Comparison of ENCODE assay signal across 1 cellular context in the genomic region with DNA sequence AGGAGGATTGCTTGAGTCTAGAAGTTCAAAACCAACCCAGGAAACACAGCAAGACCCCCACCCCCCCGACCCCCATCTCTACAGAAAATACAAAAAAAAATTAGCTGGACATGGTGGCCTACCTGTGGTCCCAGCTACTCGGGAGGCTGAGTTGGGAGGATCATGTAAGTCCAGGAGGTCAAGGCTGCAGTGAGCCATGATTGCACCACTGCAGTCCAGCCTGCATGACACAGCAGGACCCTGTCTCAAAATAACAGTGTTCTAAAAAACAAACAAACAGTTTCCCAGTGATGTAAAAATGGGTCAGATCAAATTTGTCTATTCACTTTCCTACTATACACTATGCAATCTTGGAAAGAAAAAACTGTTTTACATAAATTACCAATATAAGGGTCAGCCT.
A peak's percentile ranks its signal among the peaks of the same experiment; 100 is the strongest.
TF ChIP-seq lines count a peak whose summit lies in the region.

No MANE protein-coding gene starts in this region.

TF ChIP-seq in HepG2, 621 proteins besides CTCF, POLR2A, EP300 and RAD21 (continued from another document):
- TF ChIP-seq, protein P1, sequence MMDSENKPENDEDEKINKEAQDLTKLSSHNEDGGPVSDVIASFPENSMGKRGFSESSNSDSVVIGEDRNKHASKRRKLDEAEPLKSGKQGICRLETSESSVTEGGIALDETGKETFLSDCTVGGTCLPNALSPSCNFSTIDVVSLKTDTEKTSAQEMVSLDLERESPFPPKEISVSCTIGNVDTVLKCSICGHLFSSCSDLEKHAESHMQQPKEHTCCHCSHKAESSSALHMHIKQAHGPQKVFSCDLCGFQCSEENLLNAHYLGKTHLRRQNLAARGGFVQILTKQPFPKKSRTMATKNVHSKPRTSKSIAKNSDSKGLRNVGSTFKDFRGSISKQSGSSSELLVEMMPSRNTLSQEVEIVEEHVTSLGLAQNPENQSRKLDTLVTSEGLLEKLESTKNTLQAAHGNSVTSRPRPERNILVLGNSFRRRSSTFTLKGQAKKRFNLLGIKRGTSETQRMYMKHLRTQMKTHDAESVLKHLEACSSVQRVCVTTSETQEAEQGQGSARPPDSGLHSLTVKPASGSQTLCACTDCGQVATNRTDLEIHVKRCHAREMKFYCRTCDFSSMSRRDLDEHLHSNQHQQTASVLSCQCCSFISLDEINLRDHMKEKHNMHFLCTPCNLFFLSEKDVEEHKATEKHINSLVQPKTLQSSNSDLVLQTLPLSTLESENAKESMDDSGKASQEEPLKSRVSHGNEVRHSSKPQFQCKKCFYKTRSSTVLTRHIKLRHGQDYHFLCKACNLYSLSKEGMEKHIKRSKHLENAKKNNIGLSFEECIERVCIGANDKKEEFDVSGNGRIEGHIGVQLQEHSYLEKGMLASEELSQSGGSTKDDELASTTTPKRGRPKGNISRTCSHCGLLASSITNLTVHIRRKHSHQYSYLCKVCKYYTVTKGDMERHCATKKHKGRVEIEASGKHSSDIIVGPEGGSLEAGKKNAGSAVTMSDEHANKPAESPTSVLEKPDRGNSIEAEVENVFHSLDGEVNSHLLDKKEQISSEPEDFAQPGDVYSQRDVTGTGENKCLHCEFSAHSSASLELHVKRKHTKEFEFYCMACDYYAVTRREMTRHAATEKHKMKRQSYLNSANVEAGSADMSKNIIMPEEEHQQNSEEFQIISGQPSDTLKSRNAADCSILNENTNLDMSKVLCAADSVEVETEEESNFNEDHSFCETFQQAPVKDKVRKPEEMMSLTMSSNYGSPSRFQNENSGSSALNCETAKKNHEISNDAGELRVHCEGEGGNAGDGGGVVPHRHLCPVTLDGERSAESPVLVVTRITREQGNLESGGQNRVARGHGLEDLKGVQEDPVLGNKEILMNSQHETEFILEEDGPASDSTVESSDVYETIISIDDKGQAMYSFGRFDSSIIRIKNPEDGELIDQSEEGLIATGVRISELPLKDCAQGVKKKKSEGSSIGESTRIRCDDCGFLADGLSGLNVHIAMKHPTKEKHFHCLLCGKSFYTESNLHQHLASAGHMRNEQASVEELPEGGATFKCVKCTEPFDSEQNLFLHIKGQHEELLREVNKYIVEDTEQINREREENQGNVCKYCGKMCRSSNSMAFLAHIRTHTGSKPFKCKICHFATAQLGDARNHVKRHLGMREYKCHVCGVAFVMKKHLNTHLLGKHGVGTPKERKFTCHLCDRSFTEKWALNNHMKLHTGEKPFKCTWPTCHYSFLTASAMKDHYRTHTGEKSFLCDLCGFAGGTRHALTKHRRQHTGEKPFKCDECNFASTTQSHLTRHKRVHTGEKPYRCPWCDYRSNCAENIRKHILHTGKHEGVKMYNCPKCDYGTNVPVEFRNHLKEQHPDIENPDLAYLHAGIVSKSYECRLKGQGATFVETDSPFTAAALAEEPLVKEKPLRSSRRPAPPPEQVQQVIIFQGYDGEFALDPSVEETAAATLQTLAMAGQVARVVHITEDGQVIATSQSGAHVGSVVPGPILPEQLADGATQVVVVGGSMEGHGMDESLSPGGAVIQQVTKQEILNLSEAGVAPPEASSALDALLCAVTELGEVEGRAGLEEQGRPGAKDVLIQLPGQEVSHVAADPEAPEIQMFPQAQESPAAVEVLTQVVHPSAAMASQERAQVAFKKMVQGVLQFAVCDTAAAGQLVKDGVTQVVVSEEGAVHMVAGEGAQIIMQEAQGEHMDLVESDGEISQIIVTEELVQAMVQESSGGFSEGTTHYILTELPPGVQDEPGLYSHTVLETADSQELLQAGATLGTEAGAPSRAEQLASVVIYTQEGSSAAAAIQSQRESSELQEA (CRISPR knock-in tag; IDR thresholded peaks at IDR 0.05; ENCODE audit: not compliant biosample characterization), result no peak
- no peak for TF ChIP-seq ZSCAN21 (CRISPR knock-in tag; IDR thresholded peaks at IDR 0.05; ENCODE audit: borderline replicate concordance)
- TF ChIP-seq, protein P2, sequence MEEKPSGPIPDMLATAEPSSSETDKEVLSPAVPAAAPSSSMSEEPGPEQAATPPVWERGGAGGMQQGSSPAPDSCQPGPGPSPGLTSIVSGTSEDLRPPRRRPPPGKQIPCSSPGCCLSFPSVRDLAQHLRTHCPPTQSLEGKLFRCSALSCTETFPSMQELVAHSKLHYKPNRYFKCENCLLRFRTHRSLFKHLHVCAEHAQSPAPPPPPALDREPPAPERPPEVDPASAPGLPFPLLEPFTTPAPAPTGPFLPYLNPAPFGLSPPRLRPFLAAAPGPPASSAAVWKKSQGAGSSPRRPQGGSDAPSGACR (CRISPR knock-in tag; IDR thresholded peaks at IDR 0.05), result no peak
- TF ChIP-seq FOSL2 (CRISPR knock-in tag; IDR thresholded peaks at IDR 0.05), result peak; percentile 49
- TF ChIP-seq, protein P3, sequence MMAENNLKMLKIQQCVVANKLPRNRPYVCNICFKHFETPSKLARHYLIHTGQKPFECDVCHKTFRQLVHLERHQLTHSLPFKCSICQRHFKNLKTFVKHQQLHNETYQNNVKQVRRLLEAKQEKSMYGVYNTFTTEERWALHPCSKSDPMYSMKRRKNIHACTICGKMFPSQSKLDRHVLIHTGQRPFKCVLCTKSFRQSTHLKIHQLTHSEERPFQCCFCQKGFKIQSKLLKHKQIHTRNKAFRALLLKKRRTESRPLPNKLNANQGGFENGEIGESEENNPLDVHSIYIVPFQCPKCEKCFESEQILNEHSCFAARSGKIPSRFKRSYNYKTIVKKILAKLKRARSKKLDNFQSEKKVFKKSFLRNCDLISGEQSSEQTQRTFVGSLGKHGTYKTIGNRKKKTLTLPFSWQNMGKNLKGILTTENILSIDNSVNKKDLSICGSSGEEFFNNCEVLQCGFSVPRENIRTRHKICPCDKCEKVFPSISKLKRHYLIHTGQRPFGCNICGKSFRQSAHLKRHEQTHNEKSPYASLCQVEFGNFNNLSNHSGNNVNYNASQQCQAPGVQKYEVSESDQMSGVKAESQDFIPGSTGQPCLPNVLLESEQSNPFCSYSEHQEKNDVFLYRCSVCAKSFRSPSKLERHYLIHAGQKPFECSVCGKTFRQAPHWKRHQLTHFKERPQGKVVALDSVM (CRISPR knock-in tag; IDR thresholded peaks at IDR 0.05), result peak; percentile 99
- peak; percentile 61 for TF ChIP-seq CEBPG (CRISPR knock-in tag; IDR thresholded peaks at IDR 0.05)
- TF ChIP-seq, protein P4, sequence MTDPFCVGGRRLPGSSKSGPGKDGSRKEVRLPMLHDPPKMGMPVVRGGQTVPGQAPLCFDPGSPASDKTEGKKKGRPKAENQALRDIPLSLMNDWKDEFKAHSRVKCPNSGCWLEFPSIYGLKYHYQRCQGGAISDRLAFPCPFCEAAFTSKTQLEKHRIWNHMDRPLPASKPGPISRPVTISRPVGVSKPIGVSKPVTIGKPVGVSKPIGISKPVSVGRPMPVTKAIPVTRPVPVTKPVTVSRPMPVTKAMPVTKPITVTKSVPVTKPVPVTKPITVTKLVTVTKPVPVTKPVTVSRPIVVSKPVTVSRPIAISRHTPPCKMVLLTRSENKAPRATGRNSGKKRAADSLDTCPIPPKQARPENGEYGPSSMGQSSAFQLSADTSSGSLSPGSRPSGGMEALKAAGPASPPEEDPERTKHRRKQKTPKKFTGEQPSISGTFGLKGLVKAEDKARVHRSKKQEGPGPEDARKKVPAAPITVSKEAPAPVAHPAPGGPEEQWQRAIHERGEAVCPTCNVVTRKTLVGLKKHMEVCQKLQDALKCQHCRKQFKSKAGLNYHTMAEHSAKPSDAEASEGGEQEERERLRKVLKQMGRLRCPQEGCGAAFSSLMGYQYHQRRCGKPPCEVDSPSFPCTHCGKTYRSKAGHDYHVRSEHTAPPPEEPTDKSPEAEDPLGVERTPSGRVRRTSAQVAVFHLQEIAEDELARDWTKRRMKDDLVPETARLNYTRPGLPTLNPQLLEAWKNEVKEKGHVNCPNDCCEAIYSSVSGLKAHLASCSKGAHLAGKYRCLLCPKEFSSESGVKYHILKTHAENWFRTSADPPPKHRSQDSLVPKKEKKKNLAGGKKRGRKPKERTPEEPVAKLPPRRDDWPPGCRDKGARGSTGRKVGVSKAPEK (CRISPR knock-in tag; IDR thresholded peaks at IDR 0.05; ENCODE audit: borderline replicate concordance), result no peak
- no peak for TF ChIP-seq MBD4 (IDR thresholded peaks at IDR 0.05; ENCODE audit: borderline replicate concordance, low read length)
- 0 out of 2 replicates have a peak, but pooled peaks have one; percentile 25 for TF ChIP-seq HOXA3 (CRISPR knock-in tag; IDR thresholded peaks at IDR 0.05)
- no peak for TF ChIP-seq FOSL1 (CRISPR knock-in tag; IDR thresholded peaks at IDR 0.05; ENCODE audit: borderline replicate concordance)
- no peak for TF ChIP-seq NFATC3 (CRISPR knock-in tag; IDR thresholded peaks at IDR 0.05)
- TF ChIP-seq FIP1L1 (IDR thresholded peaks at IDR 0.05; ENCODE audit: borderline replicate concordance, insufficient read depth, low read depth, low read length), result no peak
- TF ChIP-seq, protein P5, sequence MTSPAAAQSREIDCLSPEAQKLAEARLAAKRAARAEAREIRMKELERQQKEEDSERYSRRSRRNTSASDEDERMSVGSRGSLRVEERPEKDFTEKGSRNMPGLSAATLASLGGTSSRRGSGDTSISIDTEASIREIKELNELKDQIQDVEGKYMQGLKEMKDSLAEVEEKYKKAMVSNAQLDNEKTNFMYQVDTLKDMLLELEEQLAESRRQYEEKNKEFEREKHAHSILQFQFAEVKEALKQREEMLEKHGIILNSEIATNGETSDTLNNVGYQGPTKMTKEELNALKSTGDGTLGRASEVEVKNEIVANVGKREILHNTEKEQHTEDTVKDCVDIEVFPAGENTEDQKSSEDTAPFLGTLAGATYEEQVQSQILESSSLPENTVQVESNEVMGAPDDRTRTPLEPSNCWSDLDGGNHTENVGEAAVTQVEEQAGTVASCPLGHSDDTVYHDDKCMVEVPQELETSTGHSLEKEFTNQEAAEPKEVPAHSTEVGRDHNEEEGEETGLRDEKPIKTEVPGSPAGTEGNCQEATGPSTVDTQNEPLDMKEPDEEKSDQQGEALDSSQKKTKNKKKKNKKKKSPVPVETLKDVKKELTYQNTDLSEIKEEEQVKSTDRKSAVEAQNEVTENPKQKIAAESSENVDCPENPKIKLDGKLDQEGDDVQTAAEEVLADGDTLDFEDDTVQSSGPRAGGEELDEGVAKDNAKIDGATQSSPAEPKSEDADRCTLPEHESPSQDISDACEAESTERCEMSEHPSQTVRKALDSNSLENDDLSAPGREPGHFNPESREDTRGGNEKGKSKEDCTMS (CRISPR knock-in tag; conservative IDR thresholded peaks at IDR 0.05), result no peak
- no peak for TF ChIP-seq NR2F6 (IDR thresholded peaks at IDR 0.05)
- peak; percentile 50; the same call in 1 of the 2 replicates for TF ChIP-seq NR2F6 (CRISPR knock-in tag; IDR thresholded peaks at IDR 0.05)
- no peak for TF ChIP-seq U2AF2 (IDR thresholded peaks at IDR 0.05; ENCODE audit: low read depth, low read length)
- no peak for TF ChIP-seq BHLHE40 (IDR thresholded peaks at IDR 0.05; ENCODE audit: low read length)
- no peak for TF ChIP-seq ZNF652 (CRISPR knock-in tag; IDR thresholded peaks at IDR 0.05; ENCODE audit: borderline replicate concordance, low read depth)
- peak; percentile 70; the same call in 1 of the 2 replicates for TF ChIP-seq ZMYM3 (CRISPR knock-in tag; IDR thresholded peaks at IDR 0.05)
- TF ChIP-seq RCOR2 (CRISPR knock-in tag; IDR thresholded peaks at IDR 0.05), result peak; percentile 37; the same call in 1 of the 2 replicates
- TF ChIP-seq FOXP1 (IDR thresholded peaks at IDR 0.05), result no peak
- TF ChIP-seq FOXP1 (CRISPR knock-in tag; IDR thresholded peaks at IDR 0.05), result peak; percentile 14; the same call in 1 of the 2 replicates
- TF ChIP-seq SAP130 (CRISPR knock-in tag; IDR thresholded peaks at IDR 0.05; ENCODE audit: low read depth), result 0 out of 2 replicates have a peak, but pooled peaks have one; percentile 19
- 0 out of 2 replicates have a peak, but pooled peaks have one; percentile 28 for TF ChIP-seq ZBTB7A (CRISPR knock-in tag; IDR thresholded peaks at IDR 0.05)
- TF ChIP-seq ZNF292 (CRISPR knock-in tag; IDR thresholded peaks at IDR 0.05; ENCODE audit: borderline replicate concordance, low read depth), result 0 out of 2 replicates have a peak, but pooled peaks have one; percentile 39
- TF ChIP-seq, protein P6, sequence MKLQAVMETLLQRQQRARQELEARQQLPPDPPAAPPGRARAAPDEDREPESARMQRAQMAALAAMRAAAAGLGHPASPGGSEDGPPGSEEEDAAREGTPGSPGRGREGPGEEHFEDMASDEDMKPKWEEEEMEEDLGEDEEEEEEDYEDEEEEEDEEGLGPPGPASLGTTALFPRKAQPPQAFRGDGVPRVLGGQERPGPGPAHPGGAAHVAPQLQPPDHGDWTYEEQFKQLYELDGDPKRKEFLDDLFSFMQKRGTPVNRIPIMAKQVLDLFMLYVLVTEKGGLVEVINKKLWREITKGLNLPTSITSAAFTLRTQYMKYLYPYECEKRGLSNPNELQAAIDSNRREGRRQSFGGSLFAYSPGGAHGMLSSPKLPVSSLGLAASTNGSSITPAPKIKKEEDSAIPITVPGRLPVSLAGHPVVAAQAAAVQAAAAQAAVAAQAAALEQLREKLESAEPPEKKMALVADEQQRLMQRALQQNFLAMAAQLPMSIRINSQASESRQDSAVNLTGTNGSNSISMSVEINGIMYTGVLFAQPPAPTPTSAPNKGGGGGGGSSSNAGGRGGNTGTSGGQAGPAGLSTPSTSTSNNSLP (IDR thresholded peaks at IDR 0.05; ENCODE audit: low read depth, low read length), result peak; percentile 32; the same call in 1 of the 2 replicates
- TF ChIP-seq MAFF (IDR thresholded peaks at IDR 0.05; ENCODE audit: low read depth, low read length), result no peak
- 0 out of 2 replicates have a peak, but pooled peaks have one; percentile 32 for TF ChIP-seq RXRB (CRISPR knock-in tag; IDR thresholded peaks at IDR 0.05; ENCODE audit: borderline replicate concordance)
- TF ChIP-seq SATB2 (CRISPR knock-in tag; IDR thresholded peaks at IDR 0.05), result no peak
- TF ChIP-seq ZNF558 (CRISPR knock-in tag; IDR thresholded peaks at IDR 0.05; ENCODE audit: borderline replicate concordance), result no peak
- TF ChIP-seq NFRKB (IDR thresholded peaks at IDR 0.05), result no peak
- peak; percentile 11; the same call in 1 of the 2 replicates for TF ChIP-seq MED1 (CRISPR knock-in tag; IDR thresholded peaks at IDR 0.05)
- no peak for TF ChIP-seq NFKBIZ (CRISPR knock-in tag; IDR thresholded peaks at IDR 0.05)
- no peak for TF ChIP-seq ZFP82 (CRISPR knock-in tag; IDR thresholded peaks at IDR 0.05; ENCODE audit: borderline replicate concordance)
- TF ChIP-seq MIXL1 (CRISPR knock-in tag; IDR thresholded peaks at IDR 0.05), result no peak
- TF ChIP-seq GLI4 (CRISPR knock-in tag; IDR thresholded peaks at IDR 0.05; ENCODE audit: borderline replicate concordance), result no peak
- peak; percentile 69; the same call in 1 of the 2 replicates for TF ChIP-seq CEBPB (IDR thresholded peaks at IDR 0.05; ENCODE audit: borderline replicate concordance, low read depth, low read length)
- peak; percentile 36 to 41; a peak in 2 of 4 replicates for TF ChIP-seq NR2F1 (CRISPR knock-in tag; IDR thresholded peaks at IDR 0.05)
